In the genomic region with DNA sequence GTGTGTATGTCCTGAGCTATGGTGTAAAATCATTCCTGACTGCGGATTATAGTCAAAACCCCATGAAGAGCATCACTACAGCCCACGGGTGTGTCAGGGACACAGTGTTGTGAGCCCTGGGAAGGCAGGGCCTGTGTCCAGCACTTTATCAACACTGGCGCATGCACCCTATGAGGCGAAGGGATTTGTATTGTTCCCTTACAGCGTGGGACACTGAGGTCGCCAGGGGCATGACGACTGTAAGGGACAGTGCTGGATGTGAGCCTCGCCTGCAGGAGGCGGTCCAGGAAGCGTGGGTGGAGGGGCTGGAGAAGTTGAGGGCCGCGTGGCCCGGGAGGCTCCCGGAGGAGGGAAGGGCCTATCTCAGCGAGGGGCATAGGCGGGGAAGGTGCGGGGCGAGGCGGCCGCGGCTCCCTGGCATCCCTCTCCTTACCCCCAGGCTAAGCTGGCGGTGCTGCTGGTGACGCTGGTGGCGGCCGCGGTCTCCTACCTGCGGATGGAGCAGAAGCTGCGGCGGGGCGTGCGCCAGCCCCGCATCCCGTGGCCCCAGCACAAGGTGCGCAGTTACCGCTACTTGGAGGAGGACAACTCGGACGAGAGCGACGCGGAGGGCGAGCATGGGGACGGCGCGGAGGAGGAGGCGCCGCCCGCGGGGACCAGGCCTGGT, we compare ENCODE assay signal across 10 cellular contexts. TPM values are rescaled to one million over a fixed set of nuclear protein-coding genes. Genes with fewer than 3 reads are reported as not detected.
DNase-seq lines count a peak whose midpoint lies in the region; ATAC-seq and TF ChIP-seq lines count a peak whose summit lies in the region.
"Not testable (repeated sequence)": the region's sequence is repeated elsewhere in the genome, so short reads cannot be mapped to it uniquely, and the experiment has no call there.
"Had no signal": no experiment of that assay in that cellular context is flagged by ENCODE, and none has a peak within 500 bp of the region (broad histone marks: within the 10 kb centered on the region; RNA-seq: fewer than 3 reads in every experiment).

No MANE protein-coding gene starts in this region.

- H2BK5ac ChIP-seq in H9 (ENCODE audit: insufficient read length, low read length): not testable (repeated sequence)

- not testable (repeated sequence) for H3K4ac ChIP-seq in H9 (ENCODE audit: low read depth, low read length)

- not testable (repeated sequence) for ATAC-seq in activated T-cell treated with anti-CD3 and anti-CD28 coated beads, Interleukin-2, amount 50 U/mL, for 4 hours; lung (ENCODE audit: insufficient read depth, low FRiP score)

- peak; percentile 28; the same call in 2 of the 3 replicates for TF ChIP-seq CTCF in H9 (conservative IDR thresholded peaks at IDR 0.05)
- TF ChIP-seq CTCF in lung (IDR thresholded peaks at IDR 0.05; ENCODE audit: control extremely low read depth, extremely low read depth); neural cell (IDR thresholded peaks at IDR 0.05; ENCODE audit: poor library complexity, severe bottlenecking); stomach (IDR thresholded peaks at IDR 0.05): not testable (repeated sequence)

- not testable (repeated sequence) for H3K4me1 ChIP-seq in CD4-positive, alpha-beta memory T cell (ENCODE audit: insufficient read depth, low read length); H9 (ENCODE audit: insufficient read depth, low read length); ectodermal cell (ENCODE audit: control insufficient read depth, insufficient read depth, low read length); iPS DF 6.9 (ENCODE audit: control insufficient read depth, insufficient read depth, low read length); lung (ENCODE audit: control insufficient read depth in 2 of 2, insufficient read depth in 2 of 2, low read length in 2 of 2)
- H3K4me1 ChIP-seq in stomach: peaks cover 6 to 15% (median 11%) of the 10 kb centered on the region in 4 donors

- H3K23ac ChIP-seq in H9 (ENCODE audit: insufficient read length, low read depth, low read length): not testable (repeated sequence)

- TF ChIP-seq EP300 in neural cell (conservative IDR thresholded peaks at IDR 0.05; ENCODE audit: poor library complexity, severe bottlenecking); stomach (IDR thresholded peaks at IDR 0.05): not testable (repeated sequence)

- not testable (repeated sequence) for H2AFZ ChIP-seq in H9 (ENCODE audit: low read length); neural cell (ENCODE audit: low read depth, low read length)

- not testable (repeated sequence) for H3K9me3 Mint-ChIP-seq in CD4-positive, alpha-beta memory T cell; H9; activated T-cell treated with anti-CD3 and anti-CD28 coated beads, Interleukin-2, amount 50 U/mL, for 4 hours

- H3K9me3 ChIP-seq in CD4-positive, alpha-beta memory T cell (ENCODE audit: control insufficient read depth in 1 of 2, low read length in 2 of 2); H9 (ENCODE audit: control insufficient read depth, low read depth, low read length); ectodermal cell (ENCODE audit: control insufficient read depth, low read length); iPS DF 6.9 (ENCODE audit: control insufficient read depth, insufficient read depth, low read length); lung (ENCODE audit: control insufficient read depth in 2 of 2, insufficient read depth in 1 of 2, low read length in 1 of 2); neural cell (ENCODE audit: low read length); stomach: not testable (repeated sequence)

- not testable (repeated sequence) for H3K9ac ChIP-seq in H9 (ENCODE audit: extremely low read depth, insufficient read length, low read length); neural cell (ENCODE audit: low read length)

- not testable (repeated sequence) for H3F3A ChIP-seq in neural cell (ENCODE audit: insufficient read depth, low read length, poor library complexity, severe bottlenecking)

- H3K36me3 Mint-ChIP-seq in CD4-positive, alpha-beta memory T cell; H9 (ENCODE audit: insufficient read depth in 1 of 3, low read depth in 3 of 3); activated T-cell treated with anti-CD3 and anti-CD28 coated beads, Interleukin-2, amount 50 U/mL, for 4 hours (ENCODE audit: insufficient read depth): not testable (repeated sequence)

- not testable (repeated sequence) for H3K27ac Mint-ChIP-seq in CD4-positive, alpha-beta memory T cell; H9

- H3K4me3 ChIP-seq in CD4-positive, alpha-beta memory T cell (ENCODE audit: low read length in 2 of 2): not testable (repeated sequence)
- H3K4me3 ChIP-seq in ectodermal cell (ENCODE audit: insufficient read depth, low read depth, low read length) (peak overlapping the region; percentile 41), iPS DF 6.9 (ENCODE audit: low read length) (peak overlapping the region; percentile 46; the same call in 1 of the 2 replicates), lung (peak overlapping the region; percentile 4), neural cell (ENCODE audit: low read length) (peak overlapping the region; percentile 43), stomach (peak overlapping the region in 3 of 4 donors; percentile 23 to 37 (median 24))

- intact Hi-C loops in CD4-positive, alpha-beta memory T cell (cut with micrococcal nuclease); stomach (cut with DNase I; ENCODE audit: low total_unique reads): not testable (repeated sequence)

- not testable (repeated sequence) for H2BK120ac ChIP-seq in H9 (ENCODE audit: low read depth, low read length, poor library complexity, severe bottlenecking)

- H3K36me3 ChIP-seq in CD4-positive, alpha-beta memory T cell (ENCODE audit: insufficient read depth, low read length); ectodermal cell (ENCODE audit: control insufficient read depth, insufficient read depth, low read length); iPS DF 6.9 (ENCODE audit: control insufficient read depth, insufficient read depth, low read length); lung (ENCODE audit: control insufficient read depth in 2 of 2, insufficient read depth in 2 of 2, low read length in 2 of 2); neural cell (ENCODE audit: insufficient read depth, low read length); stomach: not testable (repeated sequence)

- TF ChIP-seq RAD21 in neural cell (conservative IDR thresholded peaks at IDR 0.05): not testable (repeated sequence)

- POLR2A ChIA-PET in CD4-positive, alpha-beta memory T cell (lab: Charles Lee; ENCODE audit: partially characterized antibody): not testable (repeated sequence)

- H3T11ph ChIP-seq in H9 (ENCODE audit: low read length): not testable (repeated sequence)

- not testable (repeated sequence) for H3K27me3 ChIP-seq in CD4-positive, alpha-beta memory T cell (ENCODE audit: insufficient read depth, low read length); H9 (ENCODE audit: insufficient read depth, low read length); iPS DF 6.9 (ENCODE audit: control insufficient read depth, insufficient read depth, low read length); lung (ENCODE audit: control insufficient read depth, insufficient read depth)
- H3K27me3 ChIP-seq in ectodermal cell (ENCODE audit: control insufficient read depth, insufficient read depth, low read length, poor library complexity, severe bottlenecking): peaks cover 43% of the 10 kb centered on the region
- peaks cover 13% of the 10 kb centered on the region for H3K27me3 ChIP-seq in neural cell (ENCODE audit: insufficient read depth, low read depth, low read length)
- peaks cover 0 to 81% (median 20%) of the 10 kb centered on the region in 3 donors for H3K27me3 ChIP-seq in stomach

- H3K4me3 Mint-ChIP-seq in CD4-positive, alpha-beta memory T cell: peak overlapping the region in 5 of 8 donors; percentile 21 to 74 (median 32)
- peak overlapping the region; percentile 58 to 82 for H3K4me3 Mint-ChIP-seq in H9
- peak overlapping the region; percentile 20 for H3K4me3 Mint-ChIP-seq in activated T-cell treated with anti-CD3 and anti-CD28 coated beads, Interleukin-2, amount 50 U/mL, for 4 hours

- not testable (repeated sequence) for H3K27ac ChIP-seq in CD4-positive, alpha-beta memory T cell (ENCODE audit: low read depth, low read length); H9 (ENCODE audit: insufficient read length, low read depth, low read length); ectodermal cell (ENCODE audit: insufficient read depth, low read depth, low read length, poor library complexity, severe bottlenecking); iPS DF 6.9 (ENCODE audit: low read length); lung (ENCODE audit: low read depth in 1 of 2, low read length in 1 of 2); neural cell (ENCODE audit: low read length); stomach

- not testable (repeated sequence) for TF ChIP-seq POLR2A in stomach (IDR thresholded peaks at IDR 0.05)

- not testable (repeated sequence) for H4K8ac ChIP-seq in H9 (replicated peaks; ENCODE audit: insufficient read length, low read depth, low read length)

- WGBS in H9 (ENCODE audit: extremely low coverage, insufficient read length, low lambda C conversion rate): no CpG with 5 or more reads among the region's 48 CpGs
- 9% methylated on average over 46 to 48 of the region's 48 CpGs for WGBS in ectodermal cell, 2 experiments
- no CpG with 5 or more reads among the region's 48 CpGs for WGBS in iPS DF 6.9 (ENCODE audit: insufficient coverage, insufficient read length)
- 13 to 15% methylated on average over 44 to 48 of the region's 48 CpGs for WGBS in lung, 2 donors
- 8 to 21% (median 10%) methylated on average over 11 to 45 of the region's 48 CpGs for WGBS in stomach, 5 donors

- H3K56ac ChIP-seq in H9 (ENCODE audit: insufficient read length, low read depth, low read length): not testable (repeated sequence)

- not testable (repeated sequence) for H4K5ac ChIP-seq in H9 (ENCODE audit: insufficient read length, low read depth, low read length)

- not testable (repeated sequence) for H4K91ac ChIP-seq in H9 (ENCODE audit: insufficient read length, low read depth, low read length)

- not testable (repeated sequence) for H3K18ac ChIP-seq in H9 (ENCODE audit: insufficient read length, low read depth, low read length)

- not testable (repeated sequence) for H2BK15ac ChIP-seq in H9 (ENCODE audit: low read depth, low read length)

- peak overlapping the region; percentile 7 for H3K4me2 ChIP-seq in H9 (ENCODE audit: insufficient read depth, insufficient read length, low read length)
- not testable (repeated sequence) for H3K4me2 ChIP-seq in neural cell (ENCODE audit: low read length)

- H3K4me1 Mint-ChIP-seq in CD4-positive, alpha-beta memory T cell: peaks cover 4 to 17% (median 10%) of the 10 kb centered on the region in 4 donors
- not testable (repeated sequence) for H3K4me1 Mint-ChIP-seq in H9; activated T-cell treated with anti-CD3 and anti-CD28 coated beads, Interleukin-2, amount 50 U/mL, for 4 hours (ENCODE audit: low read depth)

- H2BK12ac ChIP-seq in H9 (ENCODE audit: insufficient read length, low read depth, low read length): not testable (repeated sequence)

- not testable (repeated sequence) for H2BK20ac ChIP-seq in H9 (ENCODE audit: low read depth, low read length, poor library complexity, severe bottlenecking)

- DNase-seq in CD4-positive, alpha-beta memory T cell; activated T-cell treated with anti-CD3 and anti-CD28 coated beads, Interleukin-2, amount 50 U/mL, for 4 hours; iPS DF 6.9 (ENCODE audit: low read depth, low spot score); lung (ENCODE audit: low spot score); stomach: not testable (repeated sequence)
- peak; percentile 50 for DNase-seq in H9

- CTCF ChIA-PET in CD4-positive, alpha-beta memory T cell (lab: Charles Lee; ENCODE audit: partially characterized antibody): not testable (repeated sequence)

- H3K79me1 ChIP-seq in H9 (ENCODE audit: insufficient read depth, low read depth, low read length, poor library complexity, severe bottlenecking): not testable (repeated sequence)

- H3K27me3 Mint-ChIP-seq in CD4-positive, alpha-beta memory T cell: peaks cover 15 to 42% of the 10 kb centered on the region in 2 donors
- peaks cover 66% of the 10 kb centered on the region for H3K27me3 Mint-ChIP-seq in H9 (ENCODE audit: low read depth)
- peaks cover 51% of the 10 kb centered on the region for H3K27me3 Mint-ChIP-seq in activated T-cell treated with anti-CD3 and anti-CD28 coated beads, Interleukin-2, amount 50 U/mL, for 4 hours (ENCODE audit: low read depth)

- not testable (repeated sequence) for H3K79me2 ChIP-seq in H9 (ENCODE audit: insufficient read depth, low read length); neural cell (replicated peaks; ENCODE audit: insufficient read depth, low read length)

- not testable (repeated sequence) for H2AK5ac ChIP-seq in H9 (ENCODE audit: insufficient read length, low read length)

- not testable (repeated sequence) for H4K20me1 ChIP-seq in H9 (ENCODE audit: control insufficient read depth, insufficient read depth, insufficient read length); neural cell (ENCODE audit: insufficient read depth)

- H3K9me2 ChIP-seq in neural cell (ENCODE audit: insufficient read depth, low read length): not testable (repeated sequence)

- not testable (repeated sequence) for H3K23me2 ChIP-seq in H9 (ENCODE audit: insufficient read length, low read depth, low read length, poor library complexity, severe bottlenecking)

- H3K14ac ChIP-seq in H9 (ENCODE audit: insufficient read depth, low read length): not testable (repeated sequence)

RNA-seq across cellular contexts. Expression of a gene that starts 24.3 kb away (rescaled TPM):
- not detected for total RNA-seq in CD4-positive, alpha-beta memory T cell
- not detected for polyA plus RNA-seq in CD4-positive, alpha-beta memory T cell
- total RNA-seq in H9 (2021) (not detected in 2 replicates), lung (not detected), stomach (not detected)
- not detected for total RNA-seq in activated T-cell treated with anti-CD3 and anti-CD28 coated beads, Interleukin-2, amount 50 U/mL, for 4 hours
- not detected for polyA plus RNA-seq in ectodermal cell (2013, experiment 1 of 4)
- not detected for polyA plus RNA-seq in ectodermal cell (2013, experiment 2 of 4)
- polyA plus RNA-seq in ectodermal cell (2013, experiment 3 of 4): not detected
- not detected for polyA plus RNA-seq in ectodermal cell (2013, experiment 4 of 4)
- polyA plus RNA-seq in lung (not detected), neural cell (not detected in 2 replicates), stomach (not detected)
- polyA minus RNA-seq in neural cell: not detected in 2 replicates
- total RNA-seq: A172, NCI-H460 had no signal

RNA-seq across cellular contexts. Expression of a gene that starts 41.6 kb away (rescaled TPM):
- not detected for total RNA-seq in CD4-positive, alpha-beta memory T cell
- polyA plus RNA-seq in CD4-positive, alpha-beta memory T cell: not detected
- not detected in 2 replicates for total RNA-seq in H9 (2021)
- total RNA-seq in activated T-cell treated with anti-CD3 and anti-CD28 coated beads, Interleukin-2, amount 50 U/mL, for 4 hours: not detected
- not detected for polyA plus RNA-seq in ectodermal cell (2013, experiment 1 of 4)
- not detected for polyA plus RNA-seq in ectodermal cell (2013, experiment 2 of 4)
- polyA plus RNA-seq in ectodermal cell (2013, experiment 3 of 4): not detected
- not detected for polyA plus RNA-seq in ectodermal cell (2013, experiment 4 of 4)
- not detected for total RNA-seq in lung
- polyA plus RNA-seq in lung: under 1 TPM; 0.06 to 0.20 TPM
- 0.62 TPM in 1 of 2 replicates, not detected in the other for polyA plus RNA-seq in neural cell
- not detected in 2 replicates for polyA minus RNA-seq in neural cell
- total RNA-seq in stomach: not detected
- not detected for polyA plus RNA-seq in stomach
- total RNA-seq: A172, NCI-H460 had no signal

RNA-seq across cellular contexts. Expression of a gene that starts 58.8 kb away (rescaled TPM):
- not detected for total RNA-seq in CD4-positive, alpha-beta memory T cell
- not detected for polyA plus RNA-seq in CD4-positive, alpha-beta memory T cell
- total RNA-seq in H9 (2021) (not detected in 2 replicates), lung (under 1 TPM; 0.37 to 0.52 TPM), stomach (not detected)
- total RNA-seq in activated T-cell treated with anti-CD3 and anti-CD28 coated beads, Interleukin-2, amount 50 U/mL, for 4 hours: not detected
- not detected for polyA plus RNA-seq in ectodermal cell (2013, experiment 1 of 4)
- not detected for polyA plus RNA-seq in ectodermal cell (2013, experiment 2 of 4)
- not detected for polyA plus RNA-seq in ectodermal cell (2013, experiment 3 of 4)
- 0.28 TPM for polyA plus RNA-seq in ectodermal cell (2013, experiment 4 of 4)
- polyA plus RNA-seq in lung (under 1 TPM; 0.13 to 0.22 TPM), neural cell (not detected in 2 replicates), stomach (under 1 TPM in 1 of 3 donors, not detected in 2; 0.55 TPM)
- polyA minus RNA-seq in neural cell: not detected in 2 replicates
- total RNA-seq: A172, NCI-H460 had no signal

Comparison
In these comparisons a context has a peak if more than half of its experiments do, and no peak if none do; other contexts are left out.
1. H3K4me3 Mint-ChIP-seq: peak in every context shown above with its lines; median percentile 70 in H9; 32 in CD4-positive, alpha-beta memory T cell; 20 in activated T-cell treated with anti-CD3 and anti-CD28 coated beads, Interleukin-2, amount 50 U/mL, for 4 hours.